18 cellular contexts compared by ENCODE assay signal in genomic region chr16:66528294-66528693, GRCh38. TPM values are rescaled to one million over a fixed set of nuclear protein-coding genes. Genes with fewer than 3 reads are reported as not detected.
DNase-seq lines count a peak whose midpoint lies in the region; ATAC-seq, FAIRE-seq and TF ChIP-seq lines count a peak whose summit lies in the region.
"Had no signal": no experiment of that assay in that cellular context is flagged by ENCODE, and none has a peak within 500 bp of the region (broad histone marks: within the 10 kb centered on the region; RNA-seq: fewer than 3 reads in every experiment).

No MANE protein-coding gene starts in this region.

- H3K9ac ChIP-seq in DND-41 (ENCODE audit: low read depth, low read length) (no peak overlapping the region), K562 (ENCODE audit: insufficient read depth in 1 of 2, low read depth in 2 of 2, low read length in 2 of 2) (no peak overlapping the region)

- WGBS in K562 (ENCODE audit: insufficient coverage, low coverage, missing lambda C conversion rate), result 78% methylated on average over 5 of the region's 5 CpGs

- H3K36me3 ChIP-seq in DND-41 (ENCODE audit: insufficient read depth, low read length) (peaks cover 32% of the 10 kb centered on the region), K562 (ENCODE audit: control insufficient read depth, insufficient read depth, low read length) (peaks cover 8% of the 10 kb centered on the region; the same call in 2 of the 3 replicates)

- H3K4me3 ChIP-seq in DND-41 (ENCODE audit: low read depth in 1 of 2, low read length in 2 of 2) (no peak overlapping the region), K562 (no peak overlapping the region)
- H3K4me3 ChIP-seq: SJSA1 had no signal

- peaks cover 0 to 3% (median 2%) of the 10 kb centered on the region in 3 donors for H3K27me3 Mint-ChIP-seq in CD14-positive monocyte (ENCODE audit: low read depth in 3 of 3)

- H3K36me3 Mint-ChIP-seq in CD14-positive monocyte, result peaks cover 70 to 77% of the 10 kb centered on the region in 2 donors

- peak; percentile 70 for FAIRE-seq in K562 (lab: Jason Lieb, UNC)

- H3K9me3 ChIP-seq in DND-41 (ENCODE audit: insufficient read depth, low read length, severe bottlenecking), result no peaks in the 10 kb centered on the region
- H3K9me3 ChIP-seq in K562 (replicated peaks; ENCODE audit: control insufficient read depth, insufficient read depth, low read depth, low read length), result no peaks in the 10 kb centered on the region
- H3K9me3 ChIP-seq: SJSA1 had no signal

- no peak for TF ChIP-seq EP300 in K562 (IDR thresholded peaks at IDR 0.05; ENCODE audit: low read length)

- H3K27ac ChIP-seq in DND-41 (ENCODE audit: low read length) (peak overlapping the region; percentile 5; the same call in 1 of the 2 replicates), K562 (ENCODE audit: extremely low read depth, low read depth, low read length) (no peak overlapping the region)
- H3K27ac ChIP-seq: C4-2B, SJSA1 had no signal

- H4K20me1 ChIP-seq in DND-41 (ENCODE audit: insufficient read depth, low read length), result no peaks in the 10 kb centered on the region
- 0 out of 2 replicates have a peak, but pooled peaks cover 3% of the 10 kb centered on the region for H4K20me1 ChIP-seq in K562 (replicated peaks; ENCODE audit: control insufficient read depth, insufficient read depth, low read length)

- no TSS peak for BruUV-seq in K562 (replicated peaks; lab: Mats Ljungman, UMichigan)

- ATAC-seq in DND-41 (ENCODE audit: insufficient read depth, low read depth) (no peak), K562 (peak; percentile 63), HG03025 (IDR thresholded peaks at IDR 0.05; ENCODE audit: low FRiP score, unreplicated experiment) (no peak)
- ATAC-seq: Panc1 had no signal

- peak overlapping the region in 6 of 7 donors; percentile 27 to 100 (median 48) for H3K27ac Mint-ChIP-seq in CD14-positive monocyte
- H3K27ac Mint-ChIP-seq: H9 had no signal

- no peak for TF ChIP-seq POLR2A in K562 (conservative IDR thresholded peaks at IDR 0.05)

- no peak overlapping the region for H3K4me2 ChIP-seq in DND-41 (ENCODE audit: insufficient read depth, low read length)
- no peak overlapping the region for H3K4me2 ChIP-seq in K562 (ENCODE audit: insufficient read depth, low read length)

- peaks cover 0 to 2% (median 0%) of the 10 kb centered on the region in 7 donors for H3K9me3 Mint-ChIP-seq in CD14-positive monocyte
- H3K9me3 Mint-ChIP-seq: H9 had no signal

- TF ChIP-seq CTCF in CD14-positive monocyte (IDR thresholded peaks at IDR 0.05) (no peak), DND-41 (IDR thresholded peaks at IDR 0.05; ENCODE audit: borderline replicate concordance, extremely low read depth, low read length, poor library complexity, severe bottlenecking) (no peak), K562 (IDR thresholded peaks at IDR 0.05 in 2 of 3, conservative IDR thresholded peaks at IDR 0.05 in 1 of 3; ENCODE audit: insufficient read depth in 2 of 3, low read depth in 1 of 3, low read length in 3 of 3) (no peak)

- intact Hi-C loops in CD14-positive monocyte (cut with micrococcal nuclease), result loop anchor here in 1 of 2 donors (10.0 kb wide), 1 partner anchor 1557 kb away; the partner anchor contains the start of gene NFATC3
- intact Hi-C loops in K562 (cut with micrococcal nuclease), result no loop called here

- in situ Hi-C loops in K562 (cut with MboI), result no loop called here

- POLR2A ChIA-PET in K562 (lab: Yijun Ruan, JAX), result interaction anchor here (0.6 to 1.4 kb wide), 2 partner anchors 20 to 55 kb away, joined by 3 to 4 read pairs; no protein-coding TSS in a partner anchor

- H3K27me3 ChIP-seq in DND-41 (ENCODE audit: insufficient read depth, low read length, poor library complexity) (no peaks in the 10 kb centered on the region), K562 (ENCODE audit: control insufficient read depth in 2 of 2, insufficient read depth in 2 of 2, low read length in 2 of 2) (no peaks in the 10 kb centered on the region)
- H3K27me3 ChIP-seq: SJSA1 had no signal

- CTCF ChIA-PET in K562 (lab: Yijun Ruan, JAX; ENCODE audit: low intra/inter-chr PET ratio), result no interaction called here

- no peak for DNase-seq in CD14-positive monocyte (ENCODE audit: low spot score)
- no peak for DNase-seq in DND-41
- peak in 3 of 4 experiments; percentile 28 to 46 (median 37) for DNase-seq in K562 (ENCODE audit: extremely low read depth in 1 of 4, low spot score in 3 of 4)
- no peak for DNase-seq in H4 (ENCODE audit: low spot score)
- no peak for DNase-seq in A172 (ENCODE audit: low spot score)
- DNase-seq: ACHN, COR-L47, GDM1, H9, NCI-H1105, NCI-H2081 treated with DMSO at 0.1 percent for 48 hours had no signal

- H3K9me1 ChIP-seq in K562 (ENCODE audit: control insufficient read depth, insufficient read depth, low read length), result no peaks in the 10 kb centered on the region

- TF ChIP-seq RAD21 in K562 (CRISPR knock-in tag; conservative IDR thresholded peaks at IDR 0.05 in 1 of 2, IDR thresholded peaks at IDR 0.05 in 1 of 2), result no peak

- H2AFZ ChIP-seq in DND-41 (ENCODE audit: low read depth, low read length), result no peak overlapping the region
- H2AFZ ChIP-seq in K562 (ENCODE audit: low read depth, low read length), result no peak overlapping the region

- peaks cover 50% of the 10 kb centered on the region for H3K4me1 Mint-ChIP-seq in CD14-positive monocyte
- H3K4me1 Mint-ChIP-seq: H9 had no signal

- H3K79me2 ChIP-seq in DND-41 (ENCODE audit: insufficient read depth, low read length) (no peaks in the 10 kb centered on the region), K562 (ENCODE audit: control insufficient read depth, insufficient read depth, low read length) (no peaks in the 10 kb centered on the region)

- H3K4me3 Mint-ChIP-seq in CD14-positive monocyte, result no peak overlapping the region
- H3K4me3 Mint-ChIP-seq: H9 had no signal

- H3K4me1 ChIP-seq in DND-41 (ENCODE audit: insufficient read depth, low read length) (peaks cover 29% of the 10 kb centered on the region), K562 (replicated peaks in 1 of 2; ENCODE audit: control insufficient read depth in 2 of 2, insufficient read depth in 2 of 2, low read length in 2 of 2) (peaks cover 11 to 22% of the 10 kb centered on the region in 2 experiments; a peak in 4 of 5 replicates)
- H3K4me1 ChIP-seq: SJSA1 had no signal

RNA-seq across cellular contexts. Expression of gene TK2, which starts 21.6 kb away (rescaled TPM):
- polyA plus RNA-seq in CD14-positive monocyte (10 to 100 TPM; 29.8 to 38.9 TPM), K562 (2011; rRNA removed) (10.2 TPM in 2 replicates), K562 (2014; fragmentation: Illumina TruSeq; extraction: Trizol) (4.3 and 4.8 TPM in 2 replicates), K562 (2014; fragmentation: Nextera tagmentation; extraction: Ambion mirVana) (1 to 10 TPM; 1.1 to 1.2 TPM), K562 (2014; rRNA removed) (4.8 and 6.2 TPM in 2 replicates)
- total RNA-seq in K562 (2011; cell fraction: chromatin; rRNA removed; ENCODE audit: low replicate concordance), result 11.4 and 16.7 TPM in 2 replicates
- 9.3 TPM in 2 replicates for total RNA-seq in K562 (2011; cell fraction: nucleolus; rRNA removed)
- total RNA-seq in K562 (2011; cell fraction: nucleoplasm; rRNA removed), result 10.7 and 11.0 TPM in 2 replicates
- total RNA-seq in K562 (2014; rRNA removed) (4.3 and 5.8 TPM in 2 replicates), K562 (2014; rRNA removed; fragmentation: Illumina TruSeq; extraction: Trizol) (4.8 and 6.2 TPM in 2 replicates), K562 (2015; rRNA removed; fragmentation: Illumina TruSeq; extraction: Trizol) (4.9 and 5.3 TPM in 2 replicates), K562 (2021) (4.7 and 5.7 TPM in 2 replicates)
- 5.3 and 6.3 TPM in 2 replicates for polyA plus RNA-seq in K562 (2011; cell fraction: cytosol; rRNA removed)
- polyA plus RNA-seq in K562 (2011; cell fraction: nucleus; rRNA removed), result 14.4 and 19.8 TPM in 2 replicates
- polyA plus RNA-seq in K562 (2012), result 6.3 and 13.2 TPM in 2 replicates
- polyA minus RNA-seq in K562 (2011; rRNA and poly(A)+ RNA removed), result 10.4 and 18.0 TPM in 2 replicates
- polyA minus RNA-seq in K562 (2011; cell fraction: cytosol; rRNA and poly(A)+ RNA removed), result 3.4 and 6.0 TPM in 2 replicates
- 5.3 and 6.9 TPM in 2 replicates for polyA minus RNA-seq in K562 (2011; cell fraction: nucleus; rRNA and poly(A)+ RNA removed)
- total RNA-seq in H4 (2014; rRNA removed; shearing (Covaris generic)), result 12.0 and 15.5 TPM in 2 replicates
- 31.9 and 35.0 TPM in 2 replicates for total RNA-seq in A172 (2014; rRNA removed; shearing (Covaris generic))

RNA-seq across cellular contexts. Expression of gene CKLF, which starts 24.1 kb away (rescaled TPM):
- polyA plus RNA-seq in CD14-positive monocyte (100 to 1,000 TPM; 374 to 430 TPM), K562 (2011; rRNA removed) (120 and 126 TPM in 2 replicates), K562 (2014; fragmentation: Illumina TruSeq; extraction: Trizol) (118 and 123 TPM in 2 replicates), K562 (2014; fragmentation: Nextera tagmentation; extraction: Ambion mirVana) (100 to 1,000 TPM; 305 to 322 TPM), K562 (2014; rRNA removed) (147 and 173 TPM in 2 replicates)
- total RNA-seq in K562 (2011; cell fraction: chromatin; rRNA removed; ENCODE audit: low replicate concordance), result 37.1 and 42.1 TPM in 2 replicates
- total RNA-seq in K562 (2011; cell fraction: nucleolus; rRNA removed), result 64.2 and 67.9 TPM in 2 replicates
- 81.1 and 85.6 TPM in 2 replicates for total RNA-seq in K562 (2011; cell fraction: nucleoplasm; rRNA removed)
- total RNA-seq in K562 (2014; rRNA removed) (99.8 and 113 TPM in 2 replicates), K562 (2014; rRNA removed; fragmentation: Illumina TruSeq; extraction: Trizol) (89.8 and 91.5 TPM in 2 replicates), K562 (2015; rRNA removed; fragmentation: Illumina TruSeq; extraction: Trizol) (93.6 and 111 TPM in 2 replicates), K562 (2021) (84.8 and 91.1 TPM in 2 replicates)
- 170 and 189 TPM in 2 replicates for polyA plus RNA-seq in K562 (2011; cell fraction: cytosol; rRNA removed)
- 53.4 and 65.8 TPM in 2 replicates for polyA plus RNA-seq in K562 (2011; cell fraction: nucleus; rRNA removed)
- polyA plus RNA-seq in K562 (2012), result 128 and 163 TPM in 2 replicates
- polyA minus RNA-seq in K562 (2011; rRNA and poly(A)+ RNA removed), result 32.1 and 36.2 TPM in 2 replicates
- 24.0 and 27.7 TPM in 2 replicates for polyA minus RNA-seq in K562 (2011; cell fraction: cytosol; rRNA and poly(A)+ RNA removed)
- 6.9 and 18.0 TPM in 2 replicates for polyA minus RNA-seq in K562 (2011; cell fraction: nucleus; rRNA and poly(A)+ RNA removed)
- 158 and 163 TPM in 2 replicates for total RNA-seq in H4 (2014; rRNA removed; shearing (Covaris generic))
- 180 and 186 TPM in 2 replicates for total RNA-seq in A172 (2014; rRNA removed; shearing (Covaris generic))

RNA-seq across cellular contexts. Expression of gene CMTM1, which starts 37.9 kb away (rescaled TPM):
- 1 to 10 TPM; 1.6 to 2.5 TPM for polyA plus RNA-seq in CD14-positive monocyte
- total RNA-seq in K562 (2011; cell fraction: chromatin; rRNA removed; ENCODE audit: low replicate concordance), result 1.5 and 1.6 TPM in 2 replicates
- total RNA-seq in K562 (2011; cell fraction: nucleolus; rRNA removed), result 2.0 and 3.3 TPM in 2 replicates
- total RNA-seq in K562 (2011; cell fraction: nucleoplasm; rRNA removed), result 1.9 and 2.7 TPM in 2 replicates
- 1.1 and 1.9 TPM in 2 replicates for total RNA-seq in K562 (2014; rRNA removed)
- 0.22 and 0.40 TPM in 2 replicates for total RNA-seq in K562 (2014; rRNA removed; fragmentation: Illumina TruSeq; extraction: Trizol)
- 2.3 and 2.6 TPM in 2 replicates for total RNA-seq in K562 (2015; rRNA removed; fragmentation: Illumina TruSeq; extraction: Trizol)
- total RNA-seq in K562 (2021), result 2.4 and 2.7 TPM in 2 replicates
- 0.92 and 1.2 TPM in 2 replicates for polyA plus RNA-seq in K562 (2011; rRNA removed)
- polyA plus RNA-seq in K562 (2011; cell fraction: cytosol; rRNA removed), result 0.86 and 2.9 TPM in 2 replicates
- 1.2 and 3.4 TPM in 2 replicates for polyA plus RNA-seq in K562 (2011; cell fraction: nucleus; rRNA removed)
- 3.1 and 3.8 TPM in 2 replicates for polyA plus RNA-seq in K562 (2012)
- polyA plus RNA-seq in K562 (2014; fragmentation: Illumina TruSeq; extraction: Trizol), result 0.25 and 0.93 TPM in 2 replicates
- polyA plus RNA-seq in K562 (2014; fragmentation: Nextera tagmentation; extraction: Ambion mirVana), result not detected
- 0.30 and 0.51 TPM in 2 replicates for polyA plus RNA-seq in K562 (2014; rRNA removed)
- 0.30 and 0.77 TPM in 2 replicates for polyA minus RNA-seq in K562 (2011; rRNA and poly(A)+ RNA removed)
- polyA minus RNA-seq in K562 (2011; cell fraction: cytosol; rRNA and poly(A)+ RNA removed), result 2.7 TPM in 1 of 2 replicates, not detected in the other
- 1.00 and 2.4 TPM in 2 replicates for polyA minus RNA-seq in K562 (2011; cell fraction: nucleus; rRNA and poly(A)+ RNA removed)
- total RNA-seq in H4 (2014; rRNA removed; shearing (Covaris generic)), result 0.85 and 1.1 TPM in 2 replicates
- total RNA-seq in A172 (2014; rRNA removed; shearing (Covaris generic)), result 1.1 and 1.3 TPM in 2 replicates

RNA-seq across cellular contexts. Expression of gene CMTM2, which starts 51.0 kb away (rescaled TPM):
- 10 to 100 TPM; 39.1 to 41.6 TPM for polyA plus RNA-seq in CD14-positive monocyte
- total RNA-seq in K562 (2011; cell fraction: chromatin; rRNA removed; ENCODE audit: low replicate concordance), result not detected in 2 replicates
- 0.39 TPM in 1 of 2 replicates, not detected in the other for total RNA-seq in K562 (2011; cell fraction: nucleolus; rRNA removed)
- total RNA-seq in K562 (2011; cell fraction: nucleoplasm; rRNA removed), result not detected in 2 replicates
- not detected in 2 replicates for total RNA-seq in K562 (2014; rRNA removed)
- total RNA-seq in K562 (2014; rRNA removed; fragmentation: Illumina TruSeq; extraction: Trizol), result not detected in 2 replicates
- total RNA-seq in K562 (2015; rRNA removed; fragmentation: Illumina TruSeq; extraction: Trizol), result not detected in 2 replicates
- total RNA-seq in K562 (2021), result not detected in 2 replicates
- not detected in 2 replicates for polyA plus RNA-seq in K562 (2011; rRNA removed)
- polyA plus RNA-seq in K562 (2011; cell fraction: cytosol; rRNA removed), result 0.31 TPM in 1 of 2 replicates, not detected in the other
- polyA plus RNA-seq in K562 (2011; cell fraction: nucleus; rRNA removed), result 0.11 TPM in 1 of 2 replicates, not detected in the other
- 0.17 TPM in 1 of 2 replicates, not detected in the other for polyA plus RNA-seq in K562 (2012)
- polyA plus RNA-seq in K562 (2014; fragmentation: Illumina TruSeq; extraction: Trizol), result not detected in 2 replicates
- not detected for polyA plus RNA-seq in K562 (2014; fragmentation: Nextera tagmentation; extraction: Ambion mirVana)
- not detected in 2 replicates for polyA plus RNA-seq in K562 (2014; rRNA removed)
- polyA minus RNA-seq in K562 (2011; rRNA and poly(A)+ RNA removed), result not detected in 2 replicates
- not detected in 2 replicates for polyA minus RNA-seq in K562 (2011; cell fraction: cytosol; rRNA and poly(A)+ RNA removed)
- not detected in 2 replicates for polyA minus RNA-seq in K562 (2011; cell fraction: nucleus; rRNA and poly(A)+ RNA removed)
- not detected in 2 replicates for total RNA-seq in H4 (2014; rRNA removed; shearing (Covaris generic))
- not detected in 2 replicates for total RNA-seq in A172 (2014; rRNA removed; shearing (Covaris generic))
- total RNA-seq: Daoy, H9, HT-29, NCI-H460, SJSA1 had no signal

Comparison
In these comparisons a context has a peak if more than half of its experiments do, and no peak if none do; other contexts are left out.
1. DNase-seq: peak in K562 (3 of 4); none in CD14-positive monocyte (single experiment), DND-41 (single experiment), H4 (single experiment) and A172 (single experiment).